ENCODE assay signal across 8 cellular contexts in the genomic region with DNA sequence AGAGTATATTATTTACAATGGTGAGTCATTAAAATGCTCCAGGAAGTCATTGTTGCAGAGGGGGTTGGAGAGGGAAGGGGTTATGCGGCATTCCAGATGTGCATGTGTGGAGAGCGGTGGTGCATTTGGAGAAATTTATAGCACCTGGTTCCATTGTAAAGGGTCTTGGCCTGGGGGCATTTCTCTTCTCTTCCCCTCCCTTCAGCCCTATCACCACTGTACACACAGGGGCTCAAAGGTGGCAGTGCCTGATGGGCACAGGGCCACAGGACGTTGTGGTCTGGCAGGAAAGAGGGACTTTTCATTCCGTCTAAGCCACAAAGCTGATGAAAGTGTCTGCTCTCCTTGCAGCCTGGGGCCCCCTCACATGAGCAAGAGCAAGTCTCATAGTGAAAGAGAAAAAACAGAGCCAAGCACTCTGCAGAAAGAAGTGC.
DNase-seq lines count a peak whose midpoint lies in the region; ATAC-seq lines count a peak whose summit lies in the region.

No MANE protein-coding gene starts in this region.

- peaks cover 6% of the 10 kb centered on the region for H3K9me3 Mint-ChIP-seq in activated naive CD4-positive, alpha-beta T cell treated with anti-CD3 and anti-CD28 coated beads for 36 hours
- H3K9me3 Mint-ChIP-seq in stimulated activated naive CD8-positive, alpha-beta T cell treated with anti-CD3 and anti-CD28 coated beads, Interleukin-15, amount 100 ng/mL, for 72 hours, result peaks cover 7 to 14% of the 10 kb centered on the region in 2 donors
- peaks cover 8% of the 10 kb centered on the region for H3K9me3 Mint-ChIP-seq in activated T-helper 2 cell treated with anti-CD3 and anti-CD28 coated beads, Interferon-gamma antibody, Interleukin-2, Interleukin-4, amounts not matched to agents 10 μg/mL and 5 μg/mL and 100 μg/mL, durations not matched to agents 14 hours and 24 hours and 36 hours

- intact Hi-C loops in activated naive CD4-positive, alpha-beta T cell treated with anti-CD3 and anti-CD28 coated beads for 36 hours (cut with micrococcal nuclease), result no loop called here
- intact Hi-C loops in activated T-helper 2 cell treated with anti-CD3 and anti-CD28 coated beads, Interferon-gamma antibody, Interleukin-2, Interleukin-4, amounts not matched to agents 10 μg/mL and 5 μg/mL and 100 μg/mL, durations not matched to agents 14 hours and 24 hours and 36 hours (cut with micrococcal nuclease), result no loop called here

- no peaks in the 10 kb centered on the region for H3K4me1 Mint-ChIP-seq in activated naive CD4-positive, alpha-beta T cell treated with anti-CD3 and anti-CD28 coated beads for 36 hours (ENCODE audit: low read depth)
- H3K4me1 Mint-ChIP-seq in stimulated activated naive CD8-positive, alpha-beta T cell treated with anti-CD3 and anti-CD28 coated beads, Interleukin-15, amount 100 ng/mL, for 72 hours, result peaks cover 21% of the 10 kb centered on the region
- H3K4me1 Mint-ChIP-seq in activated T-helper 2 cell treated with anti-CD3 and anti-CD28 coated beads, Interferon-gamma antibody, Interleukin-2, Interleukin-4, amounts not matched to agents 10 μg/mL and 5 μg/mL and 100 μg/mL, durations not matched to agents 14 hours and 24 hours and 36 hours (ENCODE audit: low read depth), result peaks cover 10% of the 10 kb centered on the region

- H3K36me3 Mint-ChIP-seq in activated naive CD4-positive, alpha-beta T cell treated with anti-CD3 and anti-CD28 coated beads for 36 hours (ENCODE audit: low read depth), result no peaks in the 10 kb centered on the region
- no peaks in the 10 kb centered on the region for H3K36me3 Mint-ChIP-seq in activated T-helper 2 cell treated with anti-CD3 and anti-CD28 coated beads, Interferon-gamma antibody, Interleukin-2, Interleukin-4, amounts not matched to agents 10 μg/mL and 5 μg/mL and 100 μg/mL, durations not matched to agents 14 hours and 24 hours and 36 hours (ENCODE audit: low read depth)

- H3K27ac Mint-ChIP-seq in activated naive CD4-positive, alpha-beta T cell treated with anti-CD3 and anti-CD28 coated beads for 36 hours, result no peak overlapping the region
- peak overlapping the region in 1 of 2 donors; percentile 86 for H3K27ac Mint-ChIP-seq in stimulated activated naive CD8-positive, alpha-beta T cell treated with anti-CD3 and anti-CD28 coated beads, Interleukin-15, amount 100 ng/mL, for 72 hours
- H3K27ac Mint-ChIP-seq in activated T-helper 2 cell treated with anti-CD3 and anti-CD28 coated beads, Interferon-gamma antibody, Interleukin-2, Interleukin-4, amounts not matched to agents 10 μg/mL and 5 μg/mL and 100 μg/mL, durations not matched to agents 14 hours and 24 hours and 36 hours, result no peak overlapping the region

- peaks cover 3% of the 10 kb centered on the region for H3K27me3 Mint-ChIP-seq in activated naive CD4-positive, alpha-beta T cell treated with anti-CD3 and anti-CD28 coated beads for 36 hours (ENCODE audit: low read depth)
- H3K27me3 Mint-ChIP-seq in stimulated activated naive CD8-positive, alpha-beta T cell treated with anti-CD3 and anti-CD28 coated beads, Interleukin-15, amount 100 ng/mL, for 72 hours, result peaks cover 6% of the 10 kb centered on the region
- H3K27me3 Mint-ChIP-seq in activated T-helper 2 cell treated with anti-CD3 and anti-CD28 coated beads, Interferon-gamma antibody, Interleukin-2, Interleukin-4, amounts not matched to agents 10 μg/mL and 5 μg/mL and 100 μg/mL, durations not matched to agents 14 hours and 24 hours and 36 hours (ENCODE audit: low read depth), result peaks cover 2% of the 10 kb centered on the region

- ATAC-seq in HG02981 (IDR thresholded peaks at IDR 0.05; ENCODE audit: unreplicated experiment), result peak; percentile 67
- peak; percentile 76 for ATAC-seq in stimulated activated naive CD8-positive, alpha-beta T cell treated with anti-CD3 and anti-CD28 coated beads, Interleukin-15, amount 100 ng/mL, for 72 hours

- CTCF ChIA-PET in activated naive CD4-positive, alpha-beta T cell treated with anti-CD3 and anti-CD28 coated beads for 36 hours (lab: Charles Lee), result no interaction called here

- DNase-seq in activated naive CD4-positive, alpha-beta T cell treated with anti-CD3 and anti-CD28 coated beads for 36 hours, result peak; percentile 7
- no peak for DNase-seq in activated naive CD4-positive, alpha-beta T cell treated with Interleukin-2 at 50 U/mL for 16 hours
- peak; percentile 90 for DNase-seq in SW480 (ENCODE audit: low spot score)
- peak; percentile 26 to 63 for DNase-seq in stimulated activated naive CD8-positive, alpha-beta T cell treated with anti-CD3 and anti-CD28 coated beads, Interleukin-15, amount 100 ng/mL, for 72 hours
- DNase-seq in HUDEP-2 (lab: John Stamatoyannopoulos, UW; ENCODE audit: unreplicated experiment in 76 of 76), result no peak
- DNase-seq in NCI-H1417 treated with DMSO at 0.1 percent for 48 hours (lab: John Stamatoyannopoulos, UW), result no peak
- no peak for DNase-seq in activated T-helper 2 cell treated with anti-CD3 and anti-CD28 coated beads, Interferon-gamma antibody, Interleukin-2, Interleukin-4, amounts not matched to agents 10 μg/mL and 5 μg/mL and 100 μg/mL, durations not matched to agents 14 hours and 24 hours and 36 hours (ENCODE audit: low spot score)

- no peak overlapping the region for H3K4me3 Mint-ChIP-seq in activated naive CD4-positive, alpha-beta T cell treated with anti-CD3 and anti-CD28 coated beads for 36 hours
- H3K4me3 Mint-ChIP-seq in stimulated activated naive CD8-positive, alpha-beta T cell treated with anti-CD3 and anti-CD28 coated beads, Interleukin-15, amount 100 ng/mL, for 72 hours, result peak overlapping the region; percentile 9 to 21
- no peak overlapping the region for H3K4me3 Mint-ChIP-seq in activated T-helper 2 cell treated with anti-CD3 and anti-CD28 coated beads, Interferon-gamma antibody, Interleukin-2, Interleukin-4, amounts not matched to agents 10 μg/mL and 5 μg/mL and 100 μg/mL, durations not matched to agents 14 hours and 24 hours and 36 hours (ENCODE audit: low read depth)

Comparison
In these comparisons a context has a peak if more than half of its experiments do, and no peak if none do; other contexts are left out.
1. DNase-seq: peak in activated naive CD4-positive, alpha-beta T cell treated with anti-CD3 and anti-CD28 coated beads for 36 hours (single experiment), SW480 (single experiment) and stimulated activated naive CD8-positive, alpha-beta T cell treated with anti-CD3 and anti-CD28 coated beads, Interleukin-15, amount 100 ng/mL, for 72 hours (2 of 2); none in activated naive CD4-positive, alpha-beta T cell treated with Interleukin-2 at 50 U/mL for 16 hours (single experiment), HUDEP-2 (0 of 76), NCI-H1417 treated with DMSO at 0.1 percent for 48 hours (single experiment) and activated T-helper 2 cell treated with anti-CD3 and anti-CD28 coated beads, Interferon-gamma antibody, Interleukin-2, Interleukin-4, amounts not matched to agents 10 μg/mL and 5 μg/mL and 100 μg/mL, durations not matched to agents 14 hours and 24 hours and 36 hours (single experiment).
2. H3K4me3 Mint-ChIP-seq: peak in stimulated activated naive CD8-positive, alpha-beta T cell treated with anti-CD3 and anti-CD28 coated beads, Interleukin-15, amount 100 ng/mL, for 72 hours (2 of 2); none in activated naive CD4-positive, alpha-beta T cell treated with anti-CD3 and anti-CD28 coated beads for 36 hours (single experiment) and activated T-helper 2 cell treated with anti-CD3 and anti-CD28 coated beads, Interferon-gamma antibody, Interleukin-2, Interleukin-4, amounts not matched to agents 10 μg/mL and 5 μg/mL and 100 μg/mL, durations not matched to agents 14 hours and 24 hours and 36 hours (single experiment).